ENCODE assay signal across 9 cellular contexts in genomic region chr3:12796171-12797123, GRCh38. TPM values are rescaled to one million over a fixed set of nuclear protein-coding genes. Genes with fewer than 3 reads are reported as not detected.
DNase-seq lines count a peak whose midpoint lies in the region; ATAC-seq and TF ChIP-seq lines count a peak whose summit lies in the region.
"Had no signal": no experiment of that assay in that cellular context is flagged by ENCODE, and none has a peak within 500 bp of the region (broad histone marks: within the 10 kb centered on the region; RNA-seq: fewer than 3 reads in every experiment).

Gene CAND2 (plus strand): TSS chr3:12796680. CDS start chr3:12796721, 41 bp downstream.

- H3K4me3 ChIP-seq in epithelial cell of proximal tubule (ENCODE audit: low read depth, low read length) (peak within 1 kb of the TSS; percentile 54), subcutaneous abdominal adipose tissue (ENCODE audit: low read depth in 1 of 5, low read length in 5 of 5) (peak within 1 kb of the TSS; percentile 42 to 77 (median 68))

- no peaks in the 10 kb centered on the region for H3K27me3 ChIP-seq in subcutaneous abdominal adipose tissue (ENCODE audit: control insufficient read depth in 5 of 5, insufficient read depth in 4 of 5, low read length in 5 of 5)

- DNase-seq in ELR (ENCODE audit: low read depth), result peak; percentile 52
- peak; percentile 11 for DNase-seq in NCI-H146 treated with DMSO at 0.1 percent for 48 hours (lab: John Stamatoyannopoulos, UW; ENCODE audit: unreplicated experiment)
- DNase-seq in activated CD8-positive, alpha-beta memory T cell treated with anti-CD3 and anti-CD28 coated beads, Interleukin-2, amount 50 U/mL, for 48 hours, result peak; percentile 68
- no peak for DNase-seq in epithelial cell of proximal tubule (ENCODE audit: low read depth)
- peak; percentile 45 for DNase-seq in midbrain (lab: John Stamatoyannopoulos, UW)

- TF ChIP-seq CTCF in epithelial cell of proximal tubule (conservative IDR thresholded peaks at IDR 0.05; ENCODE audit: low read depth, low read length), result no peak

- H3K9me3 ChIP-seq in subcutaneous abdominal adipose tissue (ENCODE audit: control insufficient read depth in 5 of 5, low read length in 5 of 5), result no peaks in the 10 kb centered on the region

- peak within 1 kb of the TSS in 4 of 5 donors; percentile 43 to 70 (median 60) for H3K9ac ChIP-seq in subcutaneous abdominal adipose tissue (ENCODE audit: low read length in 5 of 5)

- peaks cover 0 to 12% (median 10%) of the 10 kb centered on the region in 5 donors for H3K4me1 ChIP-seq in subcutaneous abdominal adipose tissue (ENCODE audit: control insufficient read depth in 5 of 5, insufficient read depth in 5 of 5, low read length in 5 of 5)

- no peaks in the 10 kb centered on the region for H3K36me3 ChIP-seq in subcutaneous abdominal adipose tissue (ENCODE audit: control insufficient read depth in 5 of 5, insufficient read depth in 5 of 5, low read length in 5 of 5)

- no peak within 1 kb of the TSS for H3K27ac ChIP-seq in subcutaneous abdominal adipose tissue (ENCODE audit: low read depth, low read length)

- ATAC-seq in HG03095 (IDR thresholded peaks at IDR 0.05; ENCODE audit: unreplicated experiment) (no peak), HG02884 (IDR thresholded peaks at IDR 0.05; ENCODE audit: unreplicated experiment) (no peak)
- ATAC-seq: Panc1 had no signal

RNA-seq across cellular contexts. Expression of gene CAND2, which starts in this region (rescaled TPM):
- 5.9 and 6.1 TPM in 2 replicates for total RNA-seq in epithelial cell of proximal tubule
